Comparison of ENCODE assay signal across 27 cellular contexts in genomic region chr1:66152034-66152433, GRCh38.
"Had no signal": no experiment of that assay in that cellular context is flagged by ENCODE, and none has a peak within 500 bp of the region (broad histone marks: within the 10 kb centered on the region; RNA-seq: fewer than 3 reads in every experiment).

No MANE protein-coding gene starts in this region.

- FAIRE-seq: endometrium, keratinocyte had no signal

- H3K27ac Mint-ChIP-seq: effector memory CD8-positive, alpha-beta T cell; naive thymus-derived CD4-positive, alpha-beta T cell; nephron; stimulated activated effector memory CD8-positive, alpha-beta T cell treated with anti-CD3 and anti-CD28 coated beads, Interleukin-12 subunit alpha, Interleukin-12 subunit beta, amount 100 ng/mL, for 72 hours had no signal

- DNase-seq: dermis blood vessel endothelial cell; effector memory CD8-positive, alpha-beta T cell; gastrocnemius medialis; glutamatergic neuron; hypothalamus; left lung; mesendoderm; midbrain; naive thymus-derived CD4-positive, alpha-beta T cell; nucleus accumbens; posterior cingulate gyrus; psoas muscle; right cardiac atrium; sigmoid colon; stimulated activated CD4-positive, alpha-beta T cell treated with anti-CD3 and anti-CD28 coated beads, Interleukin-2, amount 100 ng/mL, for 24 hours; stimulated activated CD4-positive, alpha-beta T cell treated with anti-CD3 and anti-CD28 coated beads, Interleukin-4, amount 100 ng/mL, for 24 hours; stimulated activated naive CD4-positive, alpha-beta T cell treated with Interleukin-2 at 50 U/mL for 16 hours; stomach; transverse colon; upper lobe of right lung; uterus had no signal

- H3K36me3 ChIP-seq: gastrocnemius medialis, left lung, sigmoid colon, stomach, transverse colon, upper lobe of right lung, uterus had no signal

- H3K4me1 Mint-ChIP-seq: central memory CD8-positive, alpha-beta T cell; naive thymus-derived CD4-positive, alpha-beta T cell; nephron; stimulated activated effector memory CD8-positive, alpha-beta T cell treated with anti-CD3 and anti-CD28 coated beads, Interleukin-12 subunit alpha, Interleukin-12 subunit beta, amount 100 ng/mL, for 72 hours had no signal

- H3K4me3 Mint-ChIP-seq: central memory CD8-positive, alpha-beta T cell; effector memory CD8-positive, alpha-beta T cell; naive thymus-derived CD4-positive, alpha-beta T cell; nephron; stimulated activated effector memory CD8-positive, alpha-beta T cell treated with anti-CD3 and anti-CD28 coated beads, Interleukin-12 subunit alpha, Interleukin-12 subunit beta, amount 100 ng/mL, for 72 hours had no signal

- H3K27me3 ChIP-seq: gastrocnemius medialis, left lung, sigmoid colon, stomach, transverse colon, upper lobe of right lung, uterus had no signal

- H3K36me3 Mint-ChIP-seq: naive thymus-derived CD4-positive, alpha-beta T cell; stimulated activated effector memory CD8-positive, alpha-beta T cell treated with anti-CD3 and anti-CD28 coated beads, Interleukin-12 subunit alpha, Interleukin-12 subunit beta, amount 100 ng/mL, for 72 hours had no signal

- ATAC-seq: effector memory CD8-positive, alpha-beta T cell; gastrocnemius medialis; left lung; naive thymus-derived CD4-positive, alpha-beta T cell; psoas muscle; right cardiac atrium; stimulated activated effector memory CD8-positive, alpha-beta T cell treated with anti-CD3 and anti-CD28 coated beads, Interleukin-12 subunit alpha, Interleukin-12 subunit beta, amount 100 ng/mL, for 72 hours; upper lobe of right lung had no signal

- H3K27ac ChIP-seq: coronary artery, gastrocnemius medialis, left lung, psoas muscle, sigmoid colon, stomach, transverse colon, upper lobe of right lung, uterus had no signal

- H3K4me3 ChIP-seq: coronary artery, gastrocnemius medialis, left lung, psoas muscle, sigmoid colon, stomach, transverse colon, upper lobe of right lung, uterus had no signal

- H3K9me3 Mint-ChIP-seq: central memory CD8-positive, alpha-beta T cell; effector memory CD8-positive, alpha-beta T cell; naive thymus-derived CD4-positive, alpha-beta T cell; nephron; stimulated activated effector memory CD8-positive, alpha-beta T cell treated with anti-CD3 and anti-CD28 coated beads, Interleukin-12 subunit alpha, Interleukin-12 subunit beta, amount 100 ng/mL, for 72 hours had no signal

- H3K9me3 ChIP-seq: gastrocnemius medialis, left lung, psoas muscle, sigmoid colon, stomach, transverse colon, upper lobe of right lung, uterus had no signal
